ENCODE assay signal across 10 cellular contexts in genomic region chr20:4038676-4039075, GRCh38. TPM values are rescaled to one million over a fixed set of nuclear protein-coding genes. Genes with fewer than 3 reads are reported as not detected.
A peak's percentile ranks its signal among the peaks of the same experiment; 100 is the strongest.
DNase-seq lines count a peak whose midpoint lies in the region; ATAC-seq, FAIRE-seq and TF ChIP-seq lines count a peak whose summit lies in the region.
"Had no signal": no experiment of that assay in that cellular context is flagged by ENCODE, and none has a peak within 500 bp of the region (broad histone marks: within the 10 kb centered on the region; RNA-seq: fewer than 3 reads in every experiment).

No MANE protein-coding gene starts in this region.

- FAIRE-seq in keratinocyte (lab: Jason Lieb, UNC), result no peak
- FAIRE-seq: H1 had no signal

- no peak for DNase-seq in activated naive CD4-positive, alpha-beta T cell treated with anti-CD3 and anti-CD28 coated beads, Interleukin-2, amount 50 U/mL, for 16 hours
- no peak for DNase-seq in activated CD8-positive, alpha-beta T cell treated with anti-CD3 and anti-CD28 coated beads for 36 hours
- DNase-seq in keratinocyte (ENCODE audit: low read depth, low spot score), result no peak
- peak; percentile 35 for DNase-seq in ureter (ENCODE audit: low spot score)
- DNase-seq: NCI-H446 had no signal

- POLR2A ChIA-PET in activated CD8-positive, alpha-beta T cell treated with anti-CD3 and anti-CD28 coated beads for 36 hours (lab: Charles Lee), result interaction anchor here (0.7 to 1.6 kb wide), 6 partner anchors 8 to 45 kb away, joined by 3 read pairs; no protein-coding TSS in a partner anchor

- no peak overlapping the region for H3K4me3 ChIP-seq in keratinocyte (ENCODE audit: control insufficient read depth in 2 of 3, extremely low read depth in 1 of 3, insufficient read depth in 2 of 3, low read depth in 1 of 3, low read length in 3 of 3)

- intact Hi-C loops in activated CD8-positive, alpha-beta T cell treated with anti-CD3 and anti-CD28 coated beads for 36 hours (cut with micrococcal nuclease), result loop anchor here (5.0 kb wide), 1 partner anchor 44 kb away; no protein-coding TSS in a partner anchor

- H2AFZ ChIP-seq in keratinocyte (ENCODE audit: control insufficient read depth, low read length), result no peak overlapping the region

- H3K79me2 ChIP-seq in keratinocyte (ENCODE audit: control insufficient read depth, insufficient read depth, low read length), result no peaks in the 10 kb centered on the region

- H3K9me3 ChIP-seq in keratinocyte (ENCODE audit: control insufficient read depth, low read depth, low read length), result peaks cover 2% of the 10 kb centered on the region

- dilution Hi-C loops in keratinocyte (cut with MboI; ENCODE audit: extremely low pct_ligation_motif_present, low sequenced_read_pairs), result no loop called here

- CTCF ChIA-PET in activated CD8-positive, alpha-beta T cell treated with anti-CD3 and anti-CD28 coated beads for 36 hours (lab: Charles Lee), result interaction anchor here (0.7 to 1.0 kb wide), 2 partner anchors 12 to 46 kb away, joined by 3 read pairs; no protein-coding TSS in a partner anchor

- H3K27me3 Mint-ChIP-seq in activated naive CD4-positive, alpha-beta T cell treated with anti-CD3 and anti-CD28 coated beads, Interleukin-2, amount 50 U/mL, for 24 hours, result no peaks in the 10 kb centered on the region
- H3K27me3 Mint-ChIP-seq in activated CD8-positive, alpha-beta T cell treated with anti-CD3 and anti-CD28 coated beads for 36 hours, result no peaks in the 10 kb centered on the region

- peak overlapping the region; percentile 62 for H3K4me2 ChIP-seq in keratinocyte (ENCODE audit: control insufficient read depth, extremely low read depth, insufficient read depth, low read depth, low read length)

- peaks cover 32% of the 10 kb centered on the region for H3K4me1 ChIP-seq in keratinocyte (ENCODE audit: control insufficient read depth, extremely low read depth, insufficient read depth, low read length)

- H3K9me3 Mint-ChIP-seq in activated naive CD4-positive, alpha-beta T cell treated with anti-CD3 and anti-CD28 coated beads, Interleukin-2, amount 50 U/mL, for 24 hours, result no peaks in the 10 kb centered on the region
- no peaks in the 10 kb centered on the region for H3K9me3 Mint-ChIP-seq in activated CD8-positive, alpha-beta T cell treated with anti-CD3 and anti-CD28 coated beads for 36 hours

- H3K36me3 ChIP-seq in keratinocyte (ENCODE audit: control insufficient read depth in 2 of 2, extremely low read depth in 1 of 2, insufficient read depth in 2 of 2, low read length in 2 of 2), result no peaks in the 10 kb centered on the region

- no peaks in the 10 kb centered on the region for H3K27me3 ChIP-seq in keratinocyte (ENCODE audit: control insufficient read depth, extremely low read depth, insufficient read depth, low read length)

- peak overlapping the region; percentile 100 for H3K27ac Mint-ChIP-seq in activated naive CD4-positive, alpha-beta T cell treated with anti-CD3 and anti-CD28 coated beads, Interleukin-2, amount 50 U/mL, for 24 hours
- peak overlapping the region; percentile 99 for H3K27ac Mint-ChIP-seq in activated CD8-positive, alpha-beta T cell treated with anti-CD3 and anti-CD28 coated beads for 36 hours

- TF ChIP-seq CTCF in activated CD8-positive, alpha-beta T cell treated with anti-CD3 and anti-CD28 coated beads for 36 hours (IDR thresholded peaks at IDR 0.05), result no peak
- TF ChIP-seq CTCF in keratinocyte (optimal IDR thresholded peaks at IDR 0.05 in 1 of 3, IDR thresholded peaks at IDR 0.05 in 1 of 3, conservative IDR thresholded peaks at IDR 0.05 in 1 of 3; ENCODE audit: extremely low read depth in 1 of 3, insufficient read depth in 2 of 3, low read length in 3 of 3), result no peak

- ATAC-seq in activated CD8-positive, alpha-beta T cell treated with anti-CD3 and anti-CD28 coated beads for 36 hours, result no peak
- no peak for ATAC-seq in GM21576 (IDR thresholded peaks at IDR 0.05; ENCODE audit: unreplicated experiment)
- ATAC-seq in GM18511 (IDR thresholded peaks at IDR 0.05; ENCODE audit: unreplicated experiment), result no peak
- ATAC-seq in GM19397 (IDR thresholded peaks at IDR 0.05; ENCODE audit: unreplicated experiment), result no peak

- H4K20me1 ChIP-seq in keratinocyte (ENCODE audit: control insufficient read depth, extremely low read depth, insufficient read depth, low read length), result no peaks in the 10 kb centered on the region

- H3K9ac ChIP-seq in keratinocyte (ENCODE audit: control insufficient read depth, extremely low read depth, insufficient read depth, low read length), result peak overlapping the region; percentile 60

- peak overlapping the region; percentile 86 for H3K4me3 Mint-ChIP-seq in activated naive CD4-positive, alpha-beta T cell treated with anti-CD3 and anti-CD28 coated beads, Interleukin-2, amount 50 U/mL, for 24 hours
- peak overlapping the region; percentile 77 for H3K4me3 Mint-ChIP-seq in activated CD8-positive, alpha-beta T cell treated with anti-CD3 and anti-CD28 coated beads for 36 hours

- H3K4me1 Mint-ChIP-seq in activated naive CD4-positive, alpha-beta T cell treated with anti-CD3 and anti-CD28 coated beads, Interleukin-2, amount 50 U/mL, for 24 hours, result peaks cover 17% of the 10 kb centered on the region
- H3K4me1 Mint-ChIP-seq in activated CD8-positive, alpha-beta T cell treated with anti-CD3 and anti-CD28 coated beads for 36 hours (ENCODE audit: low read depth), result peaks cover 20% of the 10 kb centered on the region

- H3K27ac ChIP-seq in keratinocyte (ENCODE audit: control insufficient read depth, insufficient read depth, low read length), result no peak overlapping the region

- peaks cover 2% of the 10 kb centered on the region for H3K36me3 Mint-ChIP-seq in activated naive CD4-positive, alpha-beta T cell treated with anti-CD3 and anti-CD28 coated beads, Interleukin-2, amount 50 U/mL, for 24 hours
- H3K36me3 Mint-ChIP-seq in activated CD8-positive, alpha-beta T cell treated with anti-CD3 and anti-CD28 coated beads for 36 hours (ENCODE audit: low read depth), result no peaks in the 10 kb centered on the region

- no peaks in the 10 kb centered on the region for H3K9me1 ChIP-seq in keratinocyte (ENCODE audit: control insufficient read depth, extremely low read depth, insufficient read depth, low read length)

RNA-seq across cellular contexts. Expression of gene RNF24, which starts 23.3 kb away (rescaled TPM):
- 10 to 100 TPM; 16.7 to 17.2 TPM for total RNA-seq in activated CD8-positive, alpha-beta T cell treated with anti-CD3 and anti-CD28 coated beads for 36 hours
- 3.9 to 7.8 TPM (median 5.5 TPM) in 3 replicates for polyA plus RNA-seq in keratinocyte
- polyA plus RNA-seq in keratinocyte (2011; ENCODE audit: low read depth), result 2.0 TPM
- polyA plus RNA-seq in keratinocyte (2011; cell fraction: cytosol; rRNA removed), result 5.9 and 6.7 TPM in 2 replicates
- 8.1 and 10.0 TPM in 2 replicates for polyA plus RNA-seq in keratinocyte (2011; cell fraction: nucleus; rRNA removed)
- polyA plus RNA-seq in keratinocyte (2012; ENCODE audit: low replicate concordance), result 8.4 and 9.9 TPM in 2 replicates
- polyA minus RNA-seq in keratinocyte, result 4.0 to 9.7 TPM (median 6.9 TPM) in 3 replicates
- 5.6 TPM for polyA minus RNA-seq in keratinocyte (2011; cell fraction: cytosol; rRNA and poly(A)+ RNA removed)
- 5.9 and 10.4 TPM in 2 replicates for polyA minus RNA-seq in keratinocyte (2011; cell fraction: nucleus; rRNA and poly(A)+ RNA removed)
- total RNA-seq in ureter, result 15.9 TPM
